In genomic region chr11:1513326-1514296, GRCh38 we compare ENCODE assay signal across 2 cellular contexts.
A peak's percentile ranks its signal among the peaks of the same experiment; 100 is the strongest.
TF ChIP-seq lines count a peak whose summit lies in the region.

No MANE protein-coding gene starts in this region.

TF ChIP-seq in liver, 16 proteins besides CTCF, POLR2A, EP300 and RAD21:
- TF ChIP-seq ATF3 (IDR thresholded peaks at IDR 0.05) = no peak
- peak; percentile 31 for TF ChIP-seq NR2F2 (IDR thresholded peaks at IDR 0.05)

TF ChIP-seq in HepG2, 621 proteins besides CTCF, POLR2A, EP300 and RAD21:
- no peak for TF ChIP-seq NFIB (CRISPR knock-in tag; IDR thresholded peaks at IDR 0.05; ENCODE audit: borderline replicate concordance)
- TF ChIP-seq ZNF138 (CRISPR knock-in tag; IDR thresholded peaks at IDR 0.05; ENCODE audit: low read depth) = no peak
- no peak for TF ChIP-seq KLF9 (CRISPR knock-in tag; IDR thresholded peaks at IDR 0.05; ENCODE audit: low read depth)
- TF ChIP-seq ZNF816 (CRISPR knock-in tag; IDR thresholded peaks at IDR 0.05; ENCODE audit: borderline replicate concordance) = no peak
- TF ChIP-seq, protein P1, sequence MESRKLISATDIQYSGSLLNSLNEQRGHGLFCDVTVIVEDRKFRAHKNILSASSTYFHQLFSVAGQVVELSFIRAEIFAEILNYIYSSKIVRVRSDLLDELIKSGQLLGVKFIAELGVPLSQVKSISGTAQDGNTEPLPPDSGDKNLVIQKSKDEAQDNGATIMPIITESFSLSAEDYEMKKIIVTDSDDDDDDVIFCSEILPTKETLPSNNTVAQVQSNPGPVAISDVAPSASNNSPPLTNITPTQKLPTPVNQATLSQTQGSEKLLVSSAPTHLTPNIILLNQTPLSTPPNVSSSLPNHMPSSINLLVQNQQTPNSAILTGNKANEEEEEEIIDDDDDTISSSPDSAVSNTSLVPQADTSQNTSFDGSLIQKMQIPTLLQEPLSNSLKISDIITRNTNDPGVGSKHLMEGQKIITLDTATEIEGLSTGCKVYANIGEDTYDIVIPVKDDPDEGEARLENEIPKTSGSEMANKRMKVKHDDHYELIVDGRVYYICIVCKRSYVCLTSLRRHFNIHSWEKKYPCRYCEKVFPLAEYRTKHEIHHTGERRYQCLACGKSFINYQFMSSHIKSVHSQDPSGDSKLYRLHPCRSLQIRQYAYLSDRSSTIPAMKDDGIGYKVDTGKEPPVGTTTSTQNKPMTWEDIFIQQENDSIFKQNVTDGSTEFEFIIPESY (CRISPR knock-in tag; IDR thresholded peaks at IDR 0.05) = no peak
- no peak for TF ChIP-seq NR2F2 (IDR thresholded peaks at IDR 0.05; ENCODE audit: borderline replicate concordance, low read depth)
- no peak for TF ChIP-seq ZNF17 (CRISPR knock-in tag; IDR thresholded peaks at IDR 0.05)
- TF ChIP-seq ZNF883 (CRISPR knock-in tag; IDR thresholded peaks at IDR 0.05; ENCODE audit: not compliant biosample characterization) = no peak
- TF ChIP-seq, protein P2, sequence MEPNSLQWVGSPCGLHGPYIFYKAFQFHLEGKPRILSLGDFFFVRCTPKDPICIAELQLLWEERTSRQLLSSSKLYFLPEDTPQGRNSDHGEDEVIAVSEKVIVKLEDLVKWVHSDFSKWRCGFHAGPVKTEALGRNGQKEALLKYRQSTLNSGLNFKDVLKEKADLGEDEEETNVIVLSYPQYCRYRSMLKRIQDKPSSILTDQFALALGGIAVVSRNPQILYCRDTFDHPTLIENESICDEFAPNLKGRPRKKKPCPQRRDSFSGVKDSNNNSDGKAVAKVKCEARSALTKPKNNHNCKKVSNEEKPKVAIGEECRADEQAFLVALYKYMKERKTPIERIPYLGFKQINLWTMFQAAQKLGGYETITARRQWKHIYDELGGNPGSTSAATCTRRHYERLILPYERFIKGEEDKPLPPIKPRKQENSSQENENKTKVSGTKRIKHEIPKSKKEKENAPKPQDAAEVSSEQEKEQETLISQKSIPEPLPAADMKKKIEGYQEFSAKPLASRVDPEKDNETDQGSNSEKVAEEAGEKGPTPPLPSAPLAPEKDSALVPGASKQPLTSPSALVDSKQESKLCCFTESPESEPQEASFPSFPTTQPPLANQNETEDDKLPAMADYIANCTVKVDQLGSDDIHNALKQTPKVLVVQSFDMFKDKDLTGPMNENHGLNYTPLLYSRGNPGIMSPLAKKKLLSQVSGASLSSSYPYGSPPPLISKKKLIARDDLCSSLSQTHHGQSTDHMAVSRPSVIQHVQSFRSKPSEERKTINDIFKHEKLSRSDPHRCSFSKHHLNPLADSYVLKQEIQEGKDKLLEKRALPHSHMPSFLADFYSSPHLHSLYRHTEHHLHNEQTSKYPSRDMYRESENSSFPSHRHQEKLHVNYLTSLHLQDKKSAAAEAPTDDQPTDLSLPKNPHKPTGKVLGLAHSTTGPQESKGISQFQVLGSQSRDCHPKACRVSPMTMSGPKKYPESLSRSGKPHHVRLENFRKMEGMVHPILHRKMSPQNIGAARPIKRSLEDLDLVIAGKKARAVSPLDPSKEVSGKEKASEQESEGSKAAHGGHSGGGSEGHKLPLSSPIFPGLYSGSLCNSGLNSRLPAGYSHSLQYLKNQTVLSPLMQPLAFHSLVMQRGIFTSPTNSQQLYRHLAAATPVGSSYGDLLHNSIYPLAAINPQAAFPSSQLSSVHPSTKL (CRISPR knock-in tag; IDR thresholded peaks at IDR 0.05) = no peak
- TF ChIP-seq, protein P3, sequence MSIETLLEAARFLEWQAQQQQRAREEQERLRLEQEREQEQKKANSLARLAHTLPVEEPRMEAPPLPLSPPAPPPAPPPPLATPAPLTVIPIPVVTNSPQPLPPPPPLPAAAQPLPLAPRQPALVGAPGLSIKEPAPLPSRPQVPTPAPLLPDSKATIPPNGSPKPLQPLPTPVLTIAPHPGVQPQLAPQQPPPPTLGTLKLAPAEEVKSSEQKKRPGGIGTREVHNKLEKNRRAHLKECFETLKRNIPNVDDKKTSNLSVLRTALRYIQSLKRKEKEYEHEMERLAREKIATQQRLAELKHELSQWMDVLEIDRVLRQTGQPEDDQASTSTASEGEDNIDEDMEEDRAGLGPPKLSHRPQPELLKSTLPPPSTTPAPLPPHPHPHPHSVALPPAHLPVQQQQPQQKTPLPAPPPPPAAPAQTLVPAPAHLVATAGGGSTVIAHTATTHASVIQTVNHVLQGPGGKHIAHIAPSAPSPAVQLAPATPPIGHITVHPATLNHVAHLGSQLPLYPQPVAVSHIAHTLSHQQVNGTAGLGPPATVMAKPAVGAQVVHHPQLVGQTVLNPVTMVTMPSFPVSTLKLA (IDR thresholded peaks at IDR 0.05) = no peak
- no peak for TF ChIP-seq ZNF124 (CRISPR knock-in tag; IDR thresholded peaks at IDR 0.05)
